Comparison of ENCODE assay signal across 1 cellular context in the genomic region with DNA sequence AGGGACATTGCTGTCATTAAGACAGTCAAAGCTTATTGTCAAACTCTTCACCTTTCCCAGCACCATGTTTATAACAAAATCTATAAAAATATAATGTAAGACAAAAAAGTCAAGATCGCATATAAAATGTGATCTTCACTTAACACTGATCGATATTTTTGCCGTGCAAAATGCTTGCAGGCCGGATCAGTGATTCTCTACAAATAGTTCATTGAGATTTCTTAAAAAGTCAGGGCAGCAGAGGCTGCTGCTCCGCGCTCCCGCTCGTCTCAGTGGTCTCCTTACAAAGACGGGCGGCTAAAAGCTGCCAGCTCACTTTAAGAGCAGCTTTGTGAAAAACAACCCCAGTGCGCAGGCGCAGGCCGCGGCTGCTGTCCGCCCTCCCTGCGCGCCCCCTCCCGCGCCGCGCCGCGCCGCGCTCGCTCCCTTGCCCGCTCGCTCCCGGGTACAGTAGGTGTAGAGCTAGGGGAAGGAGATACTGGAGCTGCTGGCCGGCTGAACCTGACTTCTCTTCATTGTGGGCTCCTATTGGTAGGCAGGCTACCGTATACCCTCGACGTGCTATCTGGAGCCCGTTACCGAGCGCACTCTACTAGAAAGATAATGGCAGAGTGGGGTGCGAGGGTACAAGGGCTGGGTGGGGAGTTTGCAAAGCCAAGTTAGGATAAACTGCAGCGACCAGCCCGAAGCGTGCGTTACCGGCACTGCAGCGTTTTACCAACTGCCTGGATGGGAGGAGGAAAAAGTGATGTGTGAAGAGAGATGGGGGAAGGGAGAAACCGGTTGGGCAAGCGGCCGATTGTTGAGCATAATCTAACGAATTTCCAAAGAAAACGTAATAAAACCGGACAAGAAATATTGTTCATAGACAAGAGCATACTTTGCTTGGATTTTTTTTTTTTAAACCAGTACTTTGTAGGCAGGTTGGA.
TF ChIP-seq lines count a peak whose summit lies in the region.

A gene with protein sequence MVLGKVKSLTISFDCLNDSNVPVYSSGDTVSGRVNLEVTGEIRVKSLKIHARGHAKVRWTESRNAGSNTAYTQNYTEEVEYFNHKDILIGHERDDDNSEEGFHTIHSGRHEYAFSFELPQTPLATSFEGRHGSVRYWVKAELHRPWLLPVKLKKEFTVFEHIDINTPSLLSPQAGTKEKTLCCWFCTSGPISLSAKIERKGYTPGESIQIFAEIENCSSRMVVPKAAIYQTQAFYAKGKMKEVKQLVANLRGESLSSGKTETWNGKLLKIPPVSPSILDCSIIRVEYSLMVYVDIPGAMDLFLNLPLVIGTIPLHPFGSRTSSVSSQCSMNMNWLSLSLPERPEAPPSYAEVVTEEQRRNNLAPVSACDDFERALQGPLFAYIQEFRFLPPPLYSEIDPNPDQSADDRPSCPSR (minus strand): TSS at position 291 of the 929 bp plus-strand sequence. CDS start 225 bp downstream, at position 66.

TF ChIP-seq in GM12878, 131 proteins besides CTCF, POLR2A, EP300 and RAD21 (continued from another document and continues in another):
- TF ChIP-seq ZBTB11 (CRISPR knock-in tag; IDR thresholded peaks at IDR 0.05) (no peak; the same call in 1 of the 2 replicates), E2F4 (IDR thresholded peaks at IDR 0.05; ENCODE audit: low read depth, low read length) (0 out of 2 replicates have a peak, but pooled peaks have one; percentile 31), SREBF1 (IDR thresholded peaks at IDR 0.05; ENCODE audit: low read length) (no peak), IKZF2 (IDR thresholded peaks at IDR 0.05) (peak; percentile 31 to 45; a peak in 2 of 4 replicates), NR2C2 (IDR thresholded peaks at IDR 0.05; ENCODE audit: borderline replicate concordance, control insufficient read depth, insufficient read length, low read depth) (no peak), TARDBP (IDR thresholded peaks at IDR 0.05; ENCODE audit: borderline replicate concordance) (0 out of 2 replicates have a peak, but pooled peaks have one; percentile 8), TAF1 (IDR thresholded peaks at IDR 0.05; ENCODE audit: borderline replicate concordance, low read depth, low read length) (peak; percentile 98), MEF2B (IDR thresholded peaks at IDR 0.05; ENCODE audit: partially characterized antibody, poor library complexity, severe bottlenecking) (no peak), MEF2A (IDR thresholded peaks at IDR 0.05; ENCODE audit: insufficient read depth, low read depth, low read length) (0 out of 2 replicates have a peak, but pooled peaks have one; percentile 37), BHLHE40 (IDR thresholded peaks at IDR 0.05; ENCODE audit: borderline replicate concordance in 1 of 2, low read depth in 2 of 2, low read length in 1 of 2) (peak; percentile 12 to 58; a peak in 1 of 4 replicates), SMARCA5 (IDR thresholded peaks at IDR 0.05) (0 out of 2 replicates have a peak, but pooled peaks have one; percentile 77), POLR2AphosphoS5 (IDR thresholded peaks at IDR 0.05; ENCODE audit: low read length) (peak; percentile 100), NKRF (conservative IDR thresholded peaks at IDR 0.05) (peak; percentile 46; the same call in 1 of the 2 replicates), HSF1 (IDR thresholded peaks at IDR 0.05; ENCODE audit: low read depth, low read length) (0 out of 2 replicates have a peak, but pooled peaks have one; percentile 6), EGR1 (IDR thresholded peaks at IDR 0.05; ENCODE audit: borderline replicate concordance in 1 of 2, low read depth in 2 of 2, low read length in 2 of 2) (peak in 1 of 2 experiments; percentile 27; a peak in 1 of 3 replicates), RB1 (IDR thresholded peaks at IDR 0.05; ENCODE audit: borderline replicate concordance) (peak; percentile 84), EED (IDR thresholded peaks at IDR 0.05; ENCODE audit: low read depth) (peak; percentile 57), IKZF1 (conservative IDR thresholded peaks at IDR 0.05) (peak; percentile 92), MYC (IDR thresholded peaks at IDR 0.05; ENCODE audit: insufficient read depth, insufficient read length, insufficient replicate concordance, low read length, severe bottlenecking) (no peak), MLLT1 (IDR thresholded peaks at IDR 0.05) (peak; percentile 44), RFX5 (IDR thresholded peaks at IDR 0.05; ENCODE audit: low read depth, low read length) (no peak), NR2F1 (conservative IDR thresholded peaks at IDR 0.05) (peak; percentile 34; the same call in 1 of the 2 replicates), PKNOX1 (IDR thresholded peaks at IDR 0.05) (no peak), CBFB (IDR thresholded peaks at IDR 0.05; ENCODE audit: low read depth) (peak; percentile 82; the same call in 1 of the 2 replicates)
- TF ChIP-seq, protein P1, sequence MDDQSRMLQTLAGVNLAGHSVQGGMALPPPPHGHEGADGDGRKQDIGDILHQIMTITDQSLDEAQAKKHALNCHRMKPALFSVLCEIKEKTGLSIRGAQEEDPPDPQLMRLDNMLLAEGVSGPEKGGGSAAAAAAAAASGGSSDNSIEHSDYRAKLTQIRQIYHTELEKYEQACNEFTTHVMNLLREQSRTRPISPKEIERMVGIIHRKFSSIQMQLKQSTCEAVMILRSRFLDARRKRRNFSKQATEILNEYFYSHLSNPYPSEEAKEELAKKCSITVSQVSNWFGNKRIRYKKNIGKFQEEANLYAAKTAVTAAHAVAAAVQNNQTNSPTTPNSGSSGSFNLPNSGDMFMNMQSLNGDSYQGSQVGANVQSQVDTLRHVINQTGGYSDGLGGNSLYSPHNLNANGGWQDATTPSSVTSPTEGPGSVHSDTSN (IDR thresholded peaks at IDR 0.05; ENCODE audit: insufficient replicate concordance, low read depth, low read length) = no peak
- TF ChIP-seq, protein P2, sequence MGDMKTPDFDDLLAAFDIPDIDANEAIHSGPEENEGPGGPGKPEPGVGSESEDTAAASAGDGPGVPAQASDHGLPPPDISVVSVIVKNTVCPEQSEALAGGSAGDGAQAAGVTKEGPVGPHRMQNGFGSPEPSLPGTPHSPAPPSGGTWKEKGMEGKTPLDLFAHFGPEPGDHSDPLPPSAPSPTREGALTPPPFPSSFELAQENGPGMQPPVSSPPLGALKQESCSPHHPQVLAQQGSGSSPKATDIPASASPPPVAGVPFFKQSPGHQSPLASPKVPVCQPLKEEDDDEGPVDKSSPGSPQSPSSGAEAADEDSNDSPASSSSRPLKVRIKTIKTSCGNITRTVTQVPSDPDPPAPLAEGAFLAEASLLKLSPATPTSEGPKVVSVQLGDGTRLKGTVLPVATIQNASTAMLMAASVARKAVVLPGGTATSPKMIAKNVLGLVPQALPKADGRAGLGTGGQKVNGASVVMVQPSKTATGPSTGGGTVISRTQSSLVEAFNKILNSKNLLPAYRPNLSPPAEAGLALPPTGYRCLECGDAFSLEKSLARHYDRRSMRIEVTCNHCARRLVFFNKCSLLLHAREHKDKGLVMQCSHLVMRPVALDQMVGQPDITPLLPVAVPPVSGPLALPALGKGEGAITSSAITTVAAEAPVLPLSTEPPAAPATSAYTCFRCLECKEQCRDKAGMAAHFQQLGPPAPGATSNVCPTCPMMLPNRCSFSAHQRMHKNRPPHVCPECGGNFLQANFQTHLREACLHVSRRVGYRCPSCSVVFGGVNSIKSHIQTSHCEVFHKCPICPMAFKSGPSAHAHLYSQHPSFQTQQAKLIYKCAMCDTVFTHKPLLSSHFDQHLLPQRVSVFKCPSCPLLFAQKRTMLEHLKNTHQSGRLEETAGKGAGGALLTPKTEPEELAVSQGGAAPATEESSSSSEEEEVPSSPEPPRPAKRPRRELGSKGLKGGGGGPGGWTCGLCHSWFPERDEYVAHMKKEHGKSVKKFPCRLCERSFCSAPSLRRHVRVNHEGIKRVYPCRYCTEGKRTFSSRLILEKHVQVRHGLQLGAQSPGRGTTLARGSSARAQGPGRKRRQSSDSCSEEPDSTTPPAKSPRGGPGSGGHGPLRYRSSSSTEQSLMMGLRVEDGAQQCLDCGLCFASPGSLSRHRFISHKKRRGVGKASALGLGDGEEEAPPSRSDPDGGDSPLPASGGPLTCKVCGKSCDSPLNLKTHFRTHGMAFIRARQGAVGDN (IDR thresholded peaks at IDR 0.05) = peak; percentile 77
- TF ChIP-seq, protein P3, sequence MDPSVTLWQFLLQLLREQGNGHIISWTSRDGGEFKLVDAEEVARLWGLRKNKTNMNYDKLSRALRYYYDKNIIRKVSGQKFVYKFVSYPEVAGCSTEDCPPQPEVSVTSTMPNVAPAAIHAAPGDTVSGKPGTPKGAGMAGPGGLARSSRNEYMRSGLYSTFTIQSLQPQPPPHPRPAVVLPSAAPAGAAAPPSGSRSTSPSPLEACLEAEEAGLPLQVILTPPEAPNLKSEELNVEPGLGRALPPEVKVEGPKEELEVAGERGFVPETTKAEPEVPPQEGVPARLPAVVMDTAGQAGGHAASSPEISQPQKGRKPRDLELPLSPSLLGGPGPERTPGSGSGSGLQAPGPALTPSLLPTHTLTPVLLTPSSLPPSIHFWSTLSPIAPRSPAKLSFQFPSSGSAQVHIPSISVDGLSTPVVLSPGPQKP (IDR thresholded peaks at IDR 0.05; ENCODE audit: low read depth, low read length) = no peak
